2 cellular contexts compared by ENCODE assay signal in genomic region chr3:13243571-13243970, GRCh38.
TF ChIP-seq lines count a peak whose summit lies in the region.

No MANE protein-coding gene starts in this region.

TF ChIP-seq in SK-N-SH, 30 proteins besides CTCF, POLR2A, EP300 and RAD21 (continued from another document):
- TF ChIP-seq RCOR1 (IDR thresholded peaks at IDR 0.05; ENCODE audit: low read length) (peak; percentile 74), NFIC (IDR thresholded peaks at IDR 0.05; ENCODE audit: borderline replicate concordance) (no peak)

TF ChIP-seq in HepG2, 621 proteins besides CTCF, POLR2A, EP300 and RAD21:
- TF ChIP-seq ZNF687 (CRISPR knock-in tag; IDR thresholded peaks at IDR 0.05): 0 out of 2 replicates have a peak, but pooled peaks have one; percentile 11
- TF ChIP-seq BRD4 (CRISPR knock-in tag; IDR thresholded peaks at IDR 0.05): no peak
- no peak for TF ChIP-seq ZNF331 (CRISPR knock-in tag; IDR thresholded peaks at IDR 0.05)
